In the genomic region with DNA sequence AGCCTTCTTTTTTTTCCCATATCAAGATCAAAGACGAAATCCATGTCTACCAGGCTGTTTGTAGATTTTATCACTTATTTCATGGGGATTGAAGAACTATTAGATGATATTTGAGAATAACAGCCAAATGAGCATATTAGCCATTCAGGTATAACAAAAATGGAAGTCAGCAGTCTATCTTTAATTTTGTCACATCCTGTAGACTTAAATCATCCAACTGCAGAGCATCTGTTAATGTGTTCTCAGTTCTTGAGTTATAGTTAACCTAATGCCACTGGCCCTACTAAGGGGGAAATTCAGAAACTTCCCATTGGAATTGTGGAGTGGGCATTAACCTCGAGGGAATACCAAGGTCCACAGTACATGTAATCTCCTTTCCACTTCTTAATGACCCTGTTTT, we compare ENCODE assay signal across 8 cellular contexts.
"Had no signal": no experiment of that assay in that cellular context is flagged by ENCODE, and none has a peak within 500 bp of the region (broad histone marks: within the 10 kb centered on the region; RNA-seq: fewer than 3 reads in every experiment).

No MANE protein-coding gene starts in this region.

- H3K27me3 Mint-ChIP-seq: IgD-negative memory B cell had no signal

- H3K36me3 Mint-ChIP-seq: IgD-negative memory B cell had no signal

- H3K4me1 Mint-ChIP-seq: IgD-negative memory B cell had no signal

- DNase-seq: IMR-90, KBM-7, KG1 had no signal

- H3K27ac Mint-ChIP-seq: IgD-negative memory B cell had no signal

- H3K27ac ChIP-seq: HL-60, KMS-11 had no signal

- H3K4me2 ChIP-seq: KMS-11 had no signal

- H3K4me3 ChIP-seq: K562 had no signal

- FAIRE-seq: HTR-8/SVneo, K562 had no signal

- ATAC-seq: K562 had no signal

- H3K9ac ChIP-seq: KMS-11 had no signal
